8 cellular contexts compared by ENCODE assay signal in genomic region chr1:206556047-206556747, GRCh38. TPM values are rescaled to one million over a fixed set of nuclear protein-coding genes. Genes with fewer than 3 reads are reported as not detected.
A peak's percentile ranks its signal among the peaks of the same experiment; 100 is the strongest.
DNase-seq lines count a peak whose midpoint lies in the region; ATAC-seq, FAIRE-seq and TF ChIP-seq lines count a peak whose summit lies in the region.

No MANE protein-coding gene starts in this region.

- intact Hi-C loops in ascending aorta (cut with DNase I) = no loop called here

- H3K4me1 ChIP-seq in BLaER1 (peaks cover 67% of the 10 kb centered on the region), keratinocyte (ENCODE audit: control insufficient read depth, extremely low read depth, insufficient read depth, low read length) (peaks cover 11% of the 10 kb centered on the region), ascending aorta (peaks cover 9 to 11% of the 10 kb centered on the region in 2 donors)

- H3K9me1 ChIP-seq in keratinocyte (ENCODE audit: control insufficient read depth, extremely low read depth, insufficient read depth, low read length) = no peaks in the 10 kb centered on the region

- H3K4me2 ChIP-seq in BLaER1 (peak overlapping the region; percentile 90), keratinocyte (ENCODE audit: control insufficient read depth, extremely low read depth, insufficient read depth, low read depth, low read length) (no peak overlapping the region)

- H3K9me3 ChIP-seq in BLaER1 = no peaks in the 10 kb centered on the region
- H3K9me3 ChIP-seq in keratinocyte (ENCODE audit: control insufficient read depth, low read depth, low read length) = no peaks in the 10 kb centered on the region
- H3K9me3 ChIP-seq in ascending aorta = no peaks in the 10 kb centered on the region

- no peaks in the 10 kb centered on the region for H3K27me3 ChIP-seq in BLaER1
- H3K27me3 ChIP-seq in keratinocyte (ENCODE audit: control insufficient read depth, extremely low read depth, insufficient read depth, low read length) = no peaks in the 10 kb centered on the region
- no peaks in the 10 kb centered on the region for H3K27me3 ChIP-seq in ascending aorta

- peak overlapping the region; percentile 67 for H3K27ac ChIP-seq in BLaER1
- H3K27ac ChIP-seq in VCaP = peak overlapping the region; percentile 93
- H3K27ac ChIP-seq in keratinocyte (ENCODE audit: control insufficient read depth, insufficient read depth, low read length) = no peak overlapping the region
- peak overlapping the region in 1 of 2 donors; percentile 0 for H3K27ac ChIP-seq in ascending aorta

- ATAC-seq in GM21723 (IDR thresholded peaks at IDR 0.05; ENCODE audit: unreplicated experiment) = peak; percentile 29
- ATAC-seq in HG03521 (IDR thresholded peaks at IDR 0.05; ENCODE audit: unreplicated experiment) = no peak

- H2AFZ ChIP-seq in keratinocyte (ENCODE audit: control insufficient read depth, low read length) = no peak overlapping the region

- H3K36me3 ChIP-seq in BLaER1 (peaks cover 20% of the 10 kb centered on the region), keratinocyte (ENCODE audit: control insufficient read depth in 2 of 2, extremely low read depth in 1 of 2, insufficient read depth in 2 of 2, low read length in 2 of 2) (no peaks in the 10 kb centered on the region), ascending aorta (no peaks in the 10 kb centered on the region)

- TF ChIP-seq CTCF in VCaP (conservative IDR thresholded peaks at IDR 0.05) (no peak), keratinocyte (optimal IDR thresholded peaks at IDR 0.05 in 1 of 3, IDR thresholded peaks at IDR 0.05 in 1 of 3, conservative IDR thresholded peaks at IDR 0.05 in 1 of 3; ENCODE audit: extremely low read depth in 1 of 3, insufficient read depth in 2 of 3, low read length in 3 of 3) (no peak), ascending aorta (IDR thresholded peaks at IDR 0.05) (no peak)

- H4K20me1 ChIP-seq in BLaER1 = no peaks in the 10 kb centered on the region
- H4K20me1 ChIP-seq in keratinocyte (ENCODE audit: control insufficient read depth, extremely low read depth, insufficient read depth, low read length) = no peaks in the 10 kb centered on the region

- dilution Hi-C loops in keratinocyte (cut with MboI; ENCODE audit: extremely low pct_ligation_motif_present, low sequenced_read_pairs) = no loop called here

- FAIRE-seq in keratinocyte (lab: Jason Lieb, UNC) (peak; percentile 26), urothelium cell line (lab: Jason Lieb, UNC) (no peak)

- no peak overlapping the region for H3K4me3 ChIP-seq in BLaER1
- no peak overlapping the region for H3K4me3 ChIP-seq in keratinocyte (ENCODE audit: control insufficient read depth in 2 of 3, extremely low read depth in 1 of 3, insufficient read depth in 2 of 3, low read depth in 1 of 3, low read length in 3 of 3)
- H3K4me3 ChIP-seq in ascending aorta = peak overlapping the region in 1 of 2 donors; percentile 81

- no peak for DNase-seq in keratinocyte (ENCODE audit: low read depth, low spot score)
- no peak for DNase-seq in ascending aorta (ENCODE audit: low spot score in 2 of 2)
- DNase-seq in urothelium cell line (ENCODE audit: low spot score) = no peak
- DNase-seq in NCI-H2196 (lab: John Stamatoyannopoulos, UW; ENCODE audit: unreplicated experiment) = no peak

- H3K79me2 ChIP-seq in keratinocyte (ENCODE audit: control insufficient read depth, insufficient read depth, low read length) = no peaks in the 10 kb centered on the region

- H3K9ac ChIP-seq in BLaER1 (peak overlapping the region; percentile 90; the same call in 1 of the 2 replicates), keratinocyte (ENCODE audit: control insufficient read depth, extremely low read depth, insufficient read depth, low read length) (no peak overlapping the region)

RNA-seq across cellular contexts. Expression of gene RASSF5, which starts 48.9 kb away (rescaled TPM):
- 2.1 to 2.5 TPM (median 2.4 TPM) in 3 replicates for polyA plus RNA-seq in keratinocyte
- 16.8 TPM for polyA plus RNA-seq in keratinocyte (2011; ENCODE audit: low read depth)
- polyA plus RNA-seq in keratinocyte (2011; cell fraction: cytosol; rRNA removed) = 2.6 and 3.1 TPM in 2 replicates
- 5.8 and 5.9 TPM in 2 replicates for polyA plus RNA-seq in keratinocyte (2011; cell fraction: nucleus; rRNA removed)
- 2.0 and 28.9 TPM in 2 replicates for polyA plus RNA-seq in keratinocyte (2012; ENCODE audit: low replicate concordance)
- 3.2 to 6.7 TPM (median 3.9 TPM) in 3 replicates for polyA minus RNA-seq in keratinocyte
- polyA minus RNA-seq in keratinocyte (2011; cell fraction: cytosol; rRNA and poly(A)+ RNA removed) = 4.4 TPM
- 3.1 and 6.7 TPM in 2 replicates for polyA minus RNA-seq in keratinocyte (2011; cell fraction: nucleus; rRNA and poly(A)+ RNA removed)
- total RNA-seq in ascending aorta = 8.9 TPM

RNA-seq across cellular contexts. Expression of gene EIF2D, which starts 56.1 kb away (rescaled TPM):
- polyA plus RNA-seq in keratinocyte = 59.9 to 66.4 TPM (median 60.6 TPM) in 3 replicates
- polyA plus RNA-seq in keratinocyte (2011; ENCODE audit: low read depth) = 21.4 TPM
- polyA plus RNA-seq in keratinocyte (2011; cell fraction: cytosol; rRNA removed) = 55.7 and 62.1 TPM in 2 replicates
- polyA plus RNA-seq in keratinocyte (2011; cell fraction: nucleus; rRNA removed) = 64.0 and 66.2 TPM in 2 replicates
- polyA plus RNA-seq in keratinocyte (2012; ENCODE audit: low replicate concordance) = 27.5 and 39.8 TPM in 2 replicates
- polyA minus RNA-seq in keratinocyte = 29.9 to 48.8 TPM (median 47.8 TPM) in 3 replicates
- polyA minus RNA-seq in keratinocyte (2011; cell fraction: cytosol; rRNA and poly(A)+ RNA removed) = 27.0 TPM
- polyA minus RNA-seq in keratinocyte (2011; cell fraction: nucleus; rRNA and poly(A)+ RNA removed) = 12.0 and 21.8 TPM in 2 replicates
- 40.2 TPM for total RNA-seq in ascending aorta
